30 cellular contexts compared by ENCODE assay signal in the genomic region with DNA sequence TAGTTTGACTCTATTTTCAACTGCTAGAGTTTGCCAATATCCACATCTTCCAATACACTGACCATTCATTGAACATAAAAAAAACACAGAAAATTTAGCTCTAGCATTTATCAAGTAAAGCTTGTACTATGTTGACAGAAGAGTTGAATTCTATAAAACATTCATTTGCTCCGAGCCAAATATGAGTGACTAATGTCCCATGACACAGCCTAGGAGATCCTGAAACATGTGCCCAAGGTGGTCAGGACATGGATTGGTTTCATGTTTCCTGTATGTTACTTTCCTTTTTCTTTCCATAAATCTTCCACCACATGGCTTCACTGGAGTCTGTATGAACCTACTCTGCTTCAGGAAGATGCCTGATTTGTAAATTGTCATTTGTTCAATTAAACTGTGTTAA.
"Had no signal": no experiment of that assay in that cellular context is flagged by ENCODE, and none has a peak within 500 bp of the region (broad histone marks: within the 10 kb centered on the region; RNA-seq: fewer than 3 reads in every experiment).

No MANE protein-coding gene starts in this region.

- H3K27me3 Mint-ChIP-seq: memory B cell; stimulated activated naive CD8-positive, alpha-beta T cell treated with anti-CD3 and anti-CD28 coated beads, Interleukin-15, Interleukin-2, amounts not matched to agents 100 ng/mL and 50 ng/mL, for 24 hours had no signal

- ATAC-seq: esophagus mucosa; foreskin keratinocyte; gastroesophageal sphincter; heart left ventricle; left colon; left ventricle myocardium superior; lower lobe of right lung; natural killer cell; psoas muscle; right cardiac atrium; stimulated activated effector memory CD8-positive, alpha-beta T cell treated with anti-CD3 and anti-CD28 coated beads, Interleukin-12 subunit alpha, Interleukin-12 subunit beta, amount 100 ng/mL, for 72 hours had no signal

- H3K4me3 Mint-ChIP-seq: immature natural killer cell; memory B cell; natural killer cell; stimulated activated effector memory CD8-positive, alpha-beta T cell treated with anti-CD3 and anti-CD28 coated beads, Interleukin-12 subunit alpha, Interleukin-12 subunit beta, amount 100 ng/mL, for 72 hours; stimulated activated naive CD8-positive, alpha-beta T cell treated with anti-CD3 and anti-CD28 coated beads, Interleukin-15, Interleukin-2, amounts not matched to agents 100 ng/mL and 50 ng/mL, for 24 hours had no signal

- H3K27me3 ChIP-seq: dorsolateral prefrontal cortex, foreskin keratinocyte, gastroesophageal sphincter, heart left ventricle, ovary, sigmoid colon, tibial nerve, upper lobe of left lung had no signal

- H3K9me3 ChIP-seq: gastroesophageal sphincter, lower lobe of right lung, ovary, psoas muscle, upper lobe of left lung had no signal

- H3K4me1 Mint-ChIP-seq: immature natural killer cell; memory B cell; natural killer cell; stimulated activated effector memory CD8-positive, alpha-beta T cell treated with anti-CD3 and anti-CD28 coated beads, Interleukin-12 subunit alpha, Interleukin-12 subunit beta, amount 100 ng/mL, for 72 hours had no signal

- H3K27ac Mint-ChIP-seq: immature natural killer cell; memory B cell; natural killer cell; stimulated activated effector memory CD8-positive, alpha-beta T cell treated with anti-CD3 and anti-CD28 coated beads, Interleukin-12 subunit alpha, Interleukin-12 subunit beta, amount 100 ng/mL, for 72 hours; stimulated activated naive CD8-positive, alpha-beta T cell treated with anti-CD3 and anti-CD28 coated beads, Interleukin-15, Interleukin-2, amounts not matched to agents 100 ng/mL and 50 ng/mL, for 24 hours had no signal

- H3K36me3 Mint-ChIP-seq: memory B cell; stimulated activated effector memory CD8-positive, alpha-beta T cell treated with anti-CD3 and anti-CD28 coated beads, Interleukin-12 subunit alpha, Interleukin-12 subunit beta, amount 100 ng/mL, for 72 hours had no signal

- FAIRE-seq: urothelium cell line had no signal

- H3K27ac ChIP-seq: dorsolateral prefrontal cortex, epithelial cell of prostate, foreskin keratinocyte, gastroesophageal sphincter, heart left ventricle, lower lobe of right lung, ovary, psoas muscle, sigmoid colon, thoracic aorta, tibial nerve, upper lobe of left lung had no signal

- DNase-seq: dorsolateral prefrontal cortex; effector CD4-positive, alpha-beta T cell; heart left ventricle; hippocampal formation; immature natural killer cell; islet precursor cell; kidney glomerular epithelial cell; left colon; left ventricle myocardium superior; lower lobe of right lung; natural killer cell; occipital lobe; ovary; posterior cingulate gyrus; psoas muscle; right cardiac atrium; sigmoid colon; stimulated activated CD4-positive, alpha-beta T cell treated with anti-CD3 and anti-CD28 coated beads, Interleukin-2, amount 100 ng/mL, for 24 hours; stimulated activated CD4-positive, alpha-beta T cell treated with anti-CD3 and anti-CD28 coated beads, Interleukin-4, amount 100 ng/mL, for 24 hours; upper lobe of left lung had no signal

- H3K36me3 ChIP-seq: gastroesophageal sphincter, heart left ventricle, lower lobe of right lung, ovary, sigmoid colon, thoracic aorta, tibial nerve, upper lobe of left lung had no signal

- H3K4me3 ChIP-seq: dorsolateral prefrontal cortex, gastroesophageal sphincter, heart left ventricle, lower lobe of right lung, ovary, psoas muscle, sigmoid colon, thoracic aorta, tibial nerve, upper lobe of left lung had no signal

- H3K4me1 ChIP-seq: foreskin keratinocyte, lower lobe of right lung, psoas muscle, tibial nerve, upper lobe of left lung had no signal
